2 cellular contexts compared by ENCODE assay signal in the genomic region with DNA sequence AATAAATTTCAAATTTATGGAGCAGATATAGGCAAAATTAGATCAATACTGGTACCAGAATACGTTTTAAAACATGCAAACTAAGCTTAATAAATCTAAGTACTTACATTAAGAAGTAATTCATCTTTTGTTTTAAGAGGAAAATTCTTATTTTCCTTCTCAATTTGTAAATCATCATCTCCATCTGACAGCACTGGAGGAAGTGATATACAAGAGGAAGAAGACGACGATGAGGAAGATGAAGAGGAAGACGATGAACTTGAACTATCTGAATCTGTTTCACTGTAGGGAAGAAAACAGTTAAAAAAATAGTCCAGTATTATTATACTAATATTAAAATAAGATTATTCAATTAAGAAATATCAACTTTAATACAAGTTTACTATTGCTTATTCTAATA.
TF ChIP-seq lines count a peak whose summit lies in the region.

No MANE protein-coding gene starts in this region.

TF ChIP-seq in HepG2, 621 proteins besides CTCF, POLR2A, EP300 and RAD21:
- no peak for TF ChIP-seq ZNF543 (CRISPR knock-in tag; IDR thresholded peaks at IDR 0.05)
- TF ChIP-seq HCFC1 (IDR thresholded peaks at IDR 0.05; ENCODE audit: low read depth, low read length): no peak
- TF ChIP-seq, protein P1, sequence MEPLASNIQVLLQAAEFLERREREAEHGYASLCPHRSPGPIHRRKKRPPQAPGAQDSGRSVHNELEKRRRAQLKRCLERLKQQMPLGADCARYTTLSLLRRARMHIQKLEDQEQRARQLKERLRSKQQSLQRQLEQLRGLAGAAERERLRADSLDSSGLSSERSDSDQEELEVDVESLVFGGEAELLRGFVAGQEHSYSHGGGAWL (CRISPR knock-in tag; IDR thresholded peaks at IDR 0.05): no peak
- TF ChIP-seq RBM22 (optimal IDR thresholded peaks at IDR 0.05; ENCODE audit: low read length): no peak
- TF ChIP-seq, protein P2, sequence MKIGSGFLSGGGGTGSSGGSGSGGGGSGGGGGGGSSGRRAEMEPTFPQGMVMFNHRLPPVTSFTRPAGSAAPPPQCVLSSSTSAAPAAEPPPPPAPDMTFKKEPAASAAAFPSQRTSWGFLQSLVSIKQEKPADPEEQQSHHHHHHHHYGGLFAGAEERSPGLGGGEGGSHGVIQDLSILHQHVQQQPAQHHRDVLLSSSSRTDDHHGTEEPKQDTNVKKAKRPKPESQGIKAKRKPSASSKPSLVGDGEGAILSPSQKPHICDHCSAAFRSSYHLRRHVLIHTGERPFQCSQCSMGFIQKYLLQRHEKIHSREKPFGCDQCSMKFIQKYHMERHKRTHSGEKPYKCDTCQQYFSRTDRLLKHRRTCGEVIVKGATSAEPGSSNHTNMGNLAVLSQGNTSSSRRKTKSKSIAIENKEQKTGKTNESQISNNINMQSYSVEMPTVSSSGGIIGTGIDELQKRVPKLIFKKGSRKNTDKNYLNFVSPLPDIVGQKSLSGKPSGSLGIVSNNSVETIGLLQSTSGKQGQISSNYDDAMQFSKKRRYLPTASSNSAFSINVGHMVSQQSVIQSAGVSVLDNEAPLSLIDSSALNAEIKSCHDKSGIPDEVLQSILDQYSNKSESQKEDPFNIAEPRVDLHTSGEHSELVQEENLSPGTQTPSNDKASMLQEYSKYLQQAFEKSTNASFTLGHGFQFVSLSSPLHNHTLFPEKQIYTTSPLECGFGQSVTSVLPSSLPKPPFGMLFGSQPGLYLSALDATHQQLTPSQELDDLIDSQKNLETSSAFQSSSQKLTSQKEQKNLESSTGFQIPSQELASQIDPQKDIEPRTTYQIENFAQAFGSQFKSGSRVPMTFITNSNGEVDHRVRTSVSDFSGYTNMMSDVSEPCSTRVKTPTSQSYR (CRISPR knock-in tag; IDR thresholded peaks at IDR 0.05; ENCODE audit: borderline replicate concordance): no peak
- TF ChIP-seq TSC22D2 (CRISPR knock-in tag; IDR thresholded peaks at IDR 0.05; ENCODE audit: borderline replicate concordance): no peak
- TF ChIP-seq ZFP41 (CRISPR knock-in tag; IDR thresholded peaks at IDR 0.05; ENCODE audit: borderline replicate concordance): no peak
- no peak for TF ChIP-seq SIX4 (CRISPR knock-in tag; IDR thresholded peaks at IDR 0.05)
- TF ChIP-seq, protein P3, sequence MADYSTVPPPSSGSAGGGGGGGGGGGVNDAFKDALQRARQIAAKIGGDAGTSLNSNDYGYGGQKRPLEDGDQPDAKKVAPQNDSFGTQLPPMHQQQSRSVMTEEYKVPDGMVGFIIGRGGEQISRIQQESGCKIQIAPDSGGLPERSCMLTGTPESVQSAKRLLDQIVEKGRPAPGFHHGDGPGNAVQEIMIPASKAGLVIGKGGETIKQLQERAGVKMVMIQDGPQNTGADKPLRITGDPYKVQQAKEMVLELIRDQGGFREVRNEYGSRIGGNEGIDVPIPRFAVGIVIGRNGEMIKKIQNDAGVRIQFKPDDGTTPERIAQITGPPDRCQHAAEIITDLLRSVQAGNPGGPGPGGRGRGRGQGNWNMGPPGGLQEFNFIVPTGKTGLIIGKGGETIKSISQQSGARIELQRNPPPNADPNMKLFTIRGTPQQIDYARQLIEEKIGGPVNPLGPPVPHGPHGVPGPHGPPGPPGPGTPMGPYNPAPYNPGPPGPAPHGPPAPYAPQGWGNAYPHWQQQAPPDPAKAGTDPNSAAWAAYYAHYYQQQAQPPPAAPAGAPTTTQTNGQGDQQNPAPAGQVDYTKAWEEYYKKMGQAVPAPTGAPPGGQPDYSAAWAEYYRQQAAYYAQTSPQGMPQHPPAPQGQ (CRISPR knock-in tag; IDR thresholded peaks at IDR 0.05; ENCODE audit: borderline replicate concordance): no peak
- TF ChIP-seq SALL2 (CRISPR knock-in tag; IDR thresholded peaks at IDR 0.05): no peak
- TF ChIP-seq, protein P4, sequence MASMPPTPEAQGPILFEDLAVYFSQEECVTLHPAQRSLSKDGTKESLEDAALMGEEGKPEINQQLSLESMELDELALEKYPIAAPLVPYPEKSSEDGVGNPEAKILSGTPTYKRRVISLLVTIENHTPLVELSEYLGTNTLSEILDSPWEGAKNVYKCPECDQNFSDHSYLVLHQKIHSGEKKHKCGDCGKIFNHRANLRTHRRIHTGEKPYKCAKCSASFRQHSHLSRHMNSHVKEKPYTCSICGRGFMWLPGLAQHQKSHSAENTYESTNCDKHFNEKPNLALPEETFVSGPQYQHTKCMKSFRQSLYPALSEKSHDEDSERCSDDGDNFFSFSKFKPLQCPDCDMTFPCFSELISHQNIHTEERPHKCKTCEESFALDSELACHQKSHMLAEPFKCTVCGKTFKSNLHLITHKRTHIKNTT (CRISPR knock-in tag; IDR thresholded peaks at IDR 0.05): no peak
- TF ChIP-seq ATRX (CRISPR knock-in tag; IDR thresholded peaks at IDR 0.05; ENCODE audit: borderline replicate concordance): no peak
- TF ChIP-seq SIN3B (IDR thresholded peaks at IDR 0.05; ENCODE audit: low read length): no peak
- TF ChIP-seq, protein P5, sequence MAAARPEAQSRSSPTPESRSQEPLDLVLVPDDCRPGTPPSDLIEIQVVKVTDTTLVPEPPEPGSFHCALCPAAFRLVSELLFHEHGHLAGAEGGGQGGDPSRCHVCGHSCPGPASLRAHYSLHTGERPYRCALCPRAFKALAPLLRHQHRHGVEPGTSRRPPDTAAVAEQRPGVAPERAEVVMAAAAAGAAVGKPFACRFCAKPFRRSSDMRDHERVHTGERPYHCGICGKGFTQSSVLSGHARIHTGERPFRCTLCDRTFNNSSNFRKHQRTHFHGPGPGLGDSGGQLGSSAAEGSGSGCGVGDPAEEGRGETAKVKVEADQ (CRISPR knock-in tag; IDR thresholded peaks at IDR 0.05; ENCODE audit: borderline replicate concordance): no peak
- TF ChIP-seq, protein P6, sequence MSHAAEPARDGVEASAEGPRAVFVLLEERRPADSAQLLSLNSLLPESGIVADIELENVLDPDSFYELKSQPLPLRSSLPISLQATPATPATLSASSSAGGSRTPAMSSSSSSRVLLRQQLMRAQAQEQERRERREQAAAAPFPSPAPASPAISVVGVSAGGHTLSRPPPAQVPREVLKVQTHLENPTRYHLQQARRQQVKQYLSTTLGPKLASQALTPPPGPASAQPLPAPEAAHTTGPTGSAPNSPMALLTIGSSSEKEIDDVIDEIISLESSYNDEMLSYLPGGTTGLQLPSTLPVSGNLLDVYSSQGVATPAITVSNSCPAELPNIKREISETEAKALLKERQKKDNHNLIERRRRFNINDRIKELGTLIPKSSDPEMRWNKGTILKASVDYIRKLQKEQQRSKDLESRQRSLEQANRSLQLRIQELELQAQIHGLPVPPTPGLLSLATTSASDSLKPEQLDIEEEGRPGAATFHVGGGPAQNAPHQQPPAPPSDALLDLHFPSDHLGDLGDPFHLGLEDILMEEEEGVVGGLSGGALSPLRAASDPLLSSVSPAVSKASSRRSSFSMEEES (CRISPR knock-in tag; IDR thresholded peaks at IDR 0.05): no peak

TF ChIP-seq in endothelial cell of umbilical vein, 7 proteins besides CTCF, POLR2A, EP300 and RAD21:
- TF ChIP-seq, protein P7, sequence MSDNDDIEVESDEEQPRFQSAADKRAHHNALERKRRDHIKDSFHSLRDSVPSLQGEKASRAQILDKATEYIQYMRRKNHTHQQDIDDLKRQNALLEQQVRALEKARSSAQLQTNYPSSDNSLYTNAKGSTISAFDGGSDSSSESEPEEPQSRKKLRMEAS (IDR thresholded peaks at IDR 0.05; ENCODE audit: insufficient read depth, insufficient read length): no peak
- TF ChIP-seq FOS (IDR thresholded peaks at IDR 0.05; ENCODE audit: borderline replicate concordance, insufficient read depth, low read length) (no peak), MYC (IDR thresholded peaks at IDR 0.05; ENCODE audit: low read depth, low read length) (no peak), JUN (IDR thresholded peaks at IDR 0.05; ENCODE audit: borderline replicate concordance, insufficient read depth, insufficient read length, low read depth) (no peak), EZH2 (IDR thresholded peaks at IDR 0.05; ENCODE audit: borderline replicate concordance, low read depth, low read length, severe bottlenecking) (no peak), GATA2 (IDR thresholded peaks at IDR 0.05; ENCODE audit: insufficient read depth, insufficient read length, low read depth, low read length) (no peak), POLR2AphosphoS5 (IDR thresholded peaks at IDR 0.05; ENCODE audit: insufficient read depth, low read depth, low read length) (no peak)
